Comparison of ENCODE assay signal across 19 cellular contexts in the genomic region with DNA sequence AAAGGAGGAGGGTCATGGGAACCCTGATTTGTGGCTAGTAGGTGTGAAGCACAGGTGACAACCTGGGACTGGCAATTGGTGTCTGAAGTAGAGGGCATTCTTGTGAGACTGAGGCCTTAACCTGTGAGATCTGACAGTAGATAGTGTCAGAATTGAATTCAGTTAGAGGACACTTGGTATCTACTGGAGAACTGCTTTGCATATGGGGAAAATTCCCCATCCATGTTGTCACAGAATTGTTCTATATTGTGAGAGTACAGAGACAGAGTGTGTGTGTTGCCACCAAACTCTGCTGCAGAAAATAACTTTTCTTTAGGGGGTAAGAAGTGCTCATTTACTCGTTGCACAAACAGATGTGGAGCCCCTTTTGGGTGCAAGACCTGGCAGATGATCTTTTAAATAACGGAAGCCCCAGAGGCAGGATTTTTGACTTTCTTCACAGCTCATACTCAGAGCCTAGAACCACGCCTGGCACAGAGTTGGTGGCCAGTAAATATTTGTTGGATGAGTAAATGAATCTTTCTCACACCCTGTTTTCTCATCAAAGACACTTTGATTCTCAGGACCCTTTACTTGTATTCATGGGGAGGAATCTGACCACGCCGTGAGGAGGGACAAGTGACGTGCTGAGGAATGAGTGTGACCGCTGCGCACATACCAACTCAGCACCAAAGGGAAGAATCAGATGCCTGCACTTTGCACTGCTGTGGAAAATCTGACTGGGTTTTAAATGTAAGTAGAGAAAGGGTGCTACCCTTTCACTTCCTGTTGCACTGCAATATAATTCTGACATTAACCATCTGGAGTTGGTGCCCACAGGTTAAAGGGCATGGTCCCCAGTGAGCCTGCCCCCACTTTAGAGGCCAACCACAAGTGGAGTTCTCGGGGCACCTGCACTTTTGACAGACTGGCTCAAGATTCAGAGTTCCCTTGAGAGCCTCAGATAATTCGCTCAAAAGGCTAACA. TPM values are rescaled to one million over a fixed set of nuclear protein-coding genes. Genes with fewer than 3 reads are reported as not detected.
DNase-seq lines count a peak whose midpoint lies in the region; ATAC-seq and TF ChIP-seq lines count a peak whose summit lies in the region.
"Had no signal": no experiment of that assay in that cellular context is flagged by ENCODE, and none has a peak within 500 bp of the region (broad histone marks: within the 10 kb centered on the region; RNA-seq: fewer than 3 reads in every experiment).

No MANE protein-coding gene starts in this region.

- ATAC-seq in GM18505 (IDR thresholded peaks at IDR 0.05; ENCODE audit: unreplicated experiment) (peak; percentile 46), GM21367 (IDR thresholded peaks at IDR 0.05; ENCODE audit: unreplicated experiment) (peak; percentile 78), HG03097 (IDR thresholded peaks at IDR 0.05; ENCODE audit: low FRiP score, unreplicated experiment) (peak; percentile 65), GM19467 (IDR thresholded peaks at IDR 0.05; ENCODE audit: unreplicated experiment) (no peak)
- ATAC-seq in activated T-cell treated with anti-CD3 and anti-CD28 coated beads, Interleukin-2, amount 50 U/mL, for 4 hours: no peak
- ATAC-seq: activated T-helper 17 cell treated with anti-CD3 and anti-CD28 coated beads, Interleukin-2, amount 50 U/mL, for 72 hours had no signal

- no peaks in the 10 kb centered on the region for H3K4me1 Mint-ChIP-seq in activated T-cell treated with anti-CD3 and anti-CD28 coated beads, Interleukin-2, amount 50 U/mL, for 4 hours (ENCODE audit: low read depth)
- H3K4me1 Mint-ChIP-seq: activated T-helper 17 cell treated with anti-CD3 and anti-CD28 coated beads, Interleukin-2, amount 50 U/mL, for 72 hours; immature natural killer cell had no signal

- H3K27me3 Mint-ChIP-seq in activated T-cell treated with anti-CD3 and anti-CD28 coated beads, Interleukin-2, amount 50 U/mL, for 4 hours (ENCODE audit: low read depth): peaks cover 46% of the 10 kb centered on the region

- TF ChIP-seq POLR2A in GM18505 (IDR thresholded peaks at IDR 0.05; ENCODE audit: borderline replicate concordance, extremely low read depth, insufficient read depth, insufficient read length): no peak

- DNase-seq in RPMI8226 (peak; percentile 39), GM10266 (ENCODE audit: extremely low spot score) (no peak), D341Med (ENCODE audit: low spot score) (no peak)
- no peak for DNase-seq in activated T-cell treated with anti-CD3 and anti-CD28 coated beads, Interleukin-2, amount 50 U/mL, for 4 hours
- DNase-seq: DMS79 treated with DMSO at 0.1 percent for 48 hours; effector CD4-positive, alpha-beta T cell; foreskin fibroblast; H9; immature natural killer cell; MG63; NCI-H2171 treated with DMSO at 0.1 percent for 48 hours; stimulated activated CD8-positive, alpha-beta memory T cell treated with anti-CD3 and anti-CD28 coated beads, Interleukin-4, amount 100 ng/mL, for 48 hours; T-helper 1 cell had no signal

- TF ChIP-seq CTCF in GM10266 (IDR thresholded peaks at IDR 0.05; ENCODE audit: control insufficient read depth, insufficient read depth, low read depth, missing control alignments): no peak

- H3K36me3 Mint-ChIP-seq in activated T-cell treated with anti-CD3 and anti-CD28 coated beads, Interleukin-2, amount 50 U/mL, for 4 hours (ENCODE audit: insufficient read depth): no peaks in the 10 kb centered on the region
- H3K36me3 Mint-ChIP-seq: immature natural killer cell had no signal

- H3K9me3 Mint-ChIP-seq in activated T-cell treated with anti-CD3 and anti-CD28 coated beads, Interleukin-2, amount 50 U/mL, for 4 hours: peaks cover 1% of the 10 kb centered on the region

- H3K4me3 Mint-ChIP-seq in activated T-cell treated with anti-CD3 and anti-CD28 coated beads, Interleukin-2, amount 50 U/mL, for 4 hours: no peak overlapping the region
- H3K4me3 Mint-ChIP-seq: activated T-helper 17 cell treated with anti-CD3 and anti-CD28 coated beads, Interleukin-2, amount 50 U/mL, for 72 hours; H9; immature natural killer cell had no signal

RNA-seq across cellular contexts. Expression of a gene that starts 39.2 kb away (rescaled TPM):
- 10 to 100 TPM; 36.7 to 39.8 (median 39.3) TPM for total RNA-seq in activated T-cell treated with anti-CD3 and anti-CD28 coated beads, Interleukin-2, amount 50 U/mL, for 4 hours

RNA-seq across cellular contexts. Expression of a gene that starts 53.7 kb away (rescaled TPM):
- not detected for total RNA-seq in activated T-cell treated with anti-CD3 and anti-CD28 coated beads, Interleukin-2, amount 50 U/mL, for 4 hours
- total RNA-seq: activated T-helper 17 cell treated with anti-CD3 and anti-CD28 coated beads, Interleukin-2, amount 50 U/mL, for 72 hours; mononuclear cell had no signal

Comparison
In these comparisons a context has a peak if more than half of its experiments do, and no peak if none do; other contexts are left out.
1. ATAC-seq: peak in GM18505 (single experiment), GM21367 (single experiment) and HG03097 (single experiment); none in activated T-cell treated with anti-CD3 and anti-CD28 coated beads, Interleukin-2, amount 50 U/mL, for 4 hours (0 of 2) and GM19467 (single experiment).